Comparison of ENCODE assay signal across 7 cellular contexts in the genomic region with DNA sequence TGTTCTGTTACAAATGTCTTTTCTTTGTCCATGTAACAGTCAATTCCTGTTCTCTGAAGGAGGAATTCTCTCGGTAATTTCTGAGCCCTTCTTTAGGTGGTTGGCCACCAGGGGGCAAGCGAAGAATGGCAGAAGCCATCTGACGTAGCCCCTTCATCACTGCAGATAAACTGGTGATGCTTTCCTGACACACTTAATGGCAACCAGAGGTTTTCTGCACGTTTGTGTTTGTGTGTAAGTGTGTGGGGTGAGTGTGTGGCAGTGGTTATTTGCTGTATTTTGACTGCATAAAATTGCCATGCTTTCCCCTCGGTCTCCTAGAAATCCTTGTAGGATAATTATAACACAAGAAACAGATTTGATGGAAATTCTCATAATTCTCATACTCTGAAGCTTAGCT.
A peak's percentile ranks its signal among the peaks of the same experiment; 100 is the strongest.
DNase-seq lines count a peak whose midpoint lies in the region; ATAC-seq and TF ChIP-seq lines count a peak whose summit lies in the region.

No MANE protein-coding gene starts in this region.

- peak; percentile 67 for DNase-seq in NCI-H345 (lab: John Stamatoyannopoulos, UW)
- peak; percentile 56 for DNase-seq in activated CD4-positive, alpha-beta T cell treated with anti-CD3 and anti-CD28 coated beads, Interleukin-2, amount 50 U/mL, for 1 hour
- DNase-seq in dermis microvascular lymphatic vessel endothelial cell (ENCODE audit: low read depth in 2 of 2): peak; percentile 76 to 86
- peak; percentile 81 for DNase-seq in lower lobe of right lung
- peak; percentile 9 for DNase-seq in stimulated activated CD8-positive, alpha-beta memory T cell treated with anti-CD3 and anti-CD28 coated beads, Interleukin-12 subunit alpha, Interleukin-12 subunit beta, amount 100 ng/mL, for 4 hours (ENCODE audit: low read depth)

- H3K36me3 ChIP-seq in lower lobe of right lung: no peaks in the 10 kb centered on the region

- no peaks in the 10 kb centered on the region for H3K27me3 ChIP-seq in lower lobe of right lung (ENCODE audit: low read depth)

- H3K9me3 ChIP-seq in lower lobe of right lung: no peaks in the 10 kb centered on the region

- no peaks in the 10 kb centered on the region for H3K4me1 ChIP-seq in lower lobe of right lung

- no peak overlapping the region for H3K27ac ChIP-seq in lower lobe of right lung

- TF ChIP-seq CTCF in GM12801 (IDR thresholded peaks at IDR 0.05; ENCODE audit: extremely low read depth, insufficient read length): peak; percentile 38
- TF ChIP-seq CTCF in lower lobe of right lung (IDR thresholded peaks at IDR 0.05): peak; percentile 86

- intact Hi-C loops in lower lobe of right lung (cut with DNase I): loop anchor here (5.0 to 10.0 kb wide), 2 partner anchors 264 to 322 kb away; no protein-coding TSS in a partner anchor

- ATAC-seq in HG02852 (IDR thresholded peaks at IDR 0.05; ENCODE audit: unreplicated experiment) (peak; percentile 65), lower lobe of right lung (peak; percentile 86 to 91)

- no peak overlapping the region for H3K4me3 ChIP-seq in lower lobe of right lung

Comparison
In these comparisons a context has a peak if more than half of its experiments do, and no peak if none do; other contexts are left out.
1. DNase-seq: peak in every context shown above with its lines; median percentile 81 in dermis microvascular lymphatic vessel endothelial cell; 81 in lower lobe of right lung; 67 in NCI-H345; 56 in activated CD4-positive, alpha-beta T cell treated with anti-CD3 and anti-CD28 coated beads, Interleukin-2, amount 50 U/mL, for 1 hour; 9 in stimulated activated CD8-positive, alpha-beta memory T cell treated with anti-CD3 and anti-CD28 coated beads, Interleukin-12 subunit alpha, Interleukin-12 subunit beta, amount 100 ng/mL, for 4 hours.